Comparison of ENCODE assay signal across 38 cellular contexts in the genomic region with DNA sequence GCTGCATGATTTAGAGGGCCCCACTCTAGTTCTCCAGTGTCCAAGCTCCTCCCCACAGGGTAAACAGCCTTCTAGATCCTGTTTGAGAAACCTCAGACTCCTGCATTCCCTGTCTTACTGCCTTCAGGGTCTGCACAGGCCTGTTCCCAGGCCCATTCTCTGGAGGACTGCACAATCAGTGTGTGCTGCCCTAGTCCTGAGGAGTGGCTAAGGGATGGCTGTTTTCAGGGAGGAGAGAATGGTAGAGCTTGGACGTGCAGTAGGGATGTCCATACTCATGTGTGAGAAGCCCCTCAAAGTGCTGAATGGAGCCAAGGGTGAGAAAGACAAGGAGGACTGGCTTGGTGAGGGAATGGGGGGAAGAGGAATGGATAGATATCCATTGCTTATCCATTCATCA.
"Had no signal": no experiment of that assay in that cellular context is flagged by ENCODE, and none has a peak within 500 bp of the region (broad histone marks: within the 10 kb centered on the region; RNA-seq: fewer than 3 reads in every experiment).

No MANE protein-coding gene starts in this region.

- ATAC-seq: activated CD4-positive, alpha-beta T cell treated with anti-CD3 and anti-CD28 coated beads for 36 hours; activated CD4-positive, CD25-positive, alpha-beta regulatory T cell treated with anti-CD3 and anti-CD28 coated beads, Interleukin-2, amount 50 U/mL, for 24 hours; activated CD8-positive, alpha-beta memory T cell treated with anti-CD3 and anti-CD28 coated beads, Interleukin-2, amount 10 ng/mL, durations not matched to agents 7 days and 5 days; activated CD8-positive, alpha-beta T cell treated with anti-CD3 and anti-CD28 coated beads, Interleukin-2, amount 10 ng/mL, durations not matched to agents 7 days and 5 days; activated naive CD8-positive, alpha-beta T cell treated with anti-CD3 and anti-CD28 coated beads, Interleukin-2, amount 50 U/mL, for 24 hours; WTC11 had no signal

- H3K9me3 Mint-ChIP-seq: activated CD4-positive, alpha-beta memory T cell treated with anti-CD3 and anti-CD28 coated beads, Interleukin-2, amount 10 ng/mL, durations not matched to agents 7 days and 5 days had no signal

- DNase-seq: activated CD4-positive, alpha-beta memory T cell treated with anti-CD3 and anti-CD28 coated beads, Interleukin-2, amount 10 ng/mL, durations not matched to agents 7 days and 5 days; activated CD4-positive, alpha-beta T cell treated with anti-CD3 and anti-CD28 coated beads for 1 hour; activated CD4-positive, alpha-beta T cell treated with anti-CD3 and anti-CD28 coated beads for 36 hours; activated CD4-positive, alpha-beta T cell treated with anti-CD3 and anti-CD28 coated beads for 48 hours; activated CD4-positive, alpha-beta T cell treated with anti-CD3 and anti-CD28 coated beads, Interleukin-2, amount 10 ng/mL, durations not matched to agents 7 days and 5 days; activated CD4-positive, alpha-beta T cell treated with anti-CD3 and anti-CD28 coated beads, Interleukin-2, amount 50 U/mL, for 48 hours; activated CD4-positive, CD25-positive, alpha-beta regulatory T cell; activated CD8-positive, alpha-beta memory T cell treated with anti-CD3 and anti-CD28 coated beads for 24 hours; activated CD8-positive, alpha-beta memory T cell treated with anti-CD3 and anti-CD28 coated beads, Interleukin-2, amount 10 ng/mL, durations not matched to agents 7 days and 5 days; activated CD8-positive, alpha-beta memory T cell treated with anti-CD3 and anti-CD28 coated beads, Interleukin-2, amount 50 U/mL, for 48 hours; activated CD8-positive, alpha-beta T cell treated with anti-CD3 and anti-CD28 coated beads, Interleukin-2, amount 10 ng/mL, durations not matched to agents 7 days and 5 days; activated effector memory CD4-positive, alpha-beta T cell treated with Interleukin-2 at 50 U/mL for 16 hours; activated gamma-delta T cell; activated naive CD4-positive, alpha-beta T cell treated with anti-CD3 and anti-CD28 coated beads, Interleukin-2, amount 10 ng/mL, durations not matched to agents 7 days and 5 days; activated naive CD4-positive, alpha-beta T cell treated with Interleukin-2 at 50 U/mL for 16 hours; activated naive CD8-positive, alpha-beta T cell treated with anti-CD3 and anti-CD28 coated beads, Interleukin-2, amount 10 ng/mL, durations not matched to agents 7 days and 5 days; activated naive CD8-positive, alpha-beta T cell treated with anti-CD3 and anti-CD28 coated beads, Interleukin-2, amount 50 U/mL, for 24 hours; activated T-cell treated with anti-CD3 and anti-CD28 coated beads, Interleukin-2, amount 50 U/mL, for 24 hours; activated T-cell treated with anti-CD3 and anti-CD28 coated beads, Interleukin-2, amount 50 U/mL, for 48 hours; amygdala; anterior cingulate cortex; caudate nucleus; cerebellar nuclear complex; T-helper 1 cell; T-helper 2 cell; T-helper 9 cell; WERI-Rb-1 had no signal

- H3K4me1 Mint-ChIP-seq: activated CD4-positive, alpha-beta memory T cell treated with anti-CD3 and anti-CD28 coated beads, Interleukin-2, amount 10 ng/mL, durations not matched to agents 7 days and 5 days; activated CD4-positive, alpha-beta T cell treated with anti-CD3 and anti-CD28 coated beads for 36 hours; activated CD4-positive, alpha-beta T cell treated with anti-CD3 and anti-CD28 coated beads, Interleukin-2, amount 10 ng/mL, durations not matched to agents 7 days and 5 days; activated CD8-positive, alpha-beta memory T cell treated with anti-CD3 and anti-CD28 coated beads, Interleukin-2, amount 10 ng/mL, durations not matched to agents 7 days and 5 days; activated naive CD4-positive, alpha-beta T cell treated with anti-CD3 and anti-CD28 coated beads, Interleukin-2, amount 10 ng/mL, durations not matched to agents 7 days and 5 days; activated naive CD4-positive, alpha-beta T cell treated with anti-CD3 and anti-CD28 coated beads, Interleukin-2, amount 50 U/mL, for 24 hours; activated naive CD8-positive, alpha-beta T cell treated with anti-CD3 and anti-CD28 coated beads, Interleukin-2, amount 10 ng/mL, durations not matched to agents 7 days and 5 days; activated naive CD8-positive, alpha-beta T cell treated with anti-CD3 and anti-CD28 coated beads, Interleukin-2, amount 50 U/mL, for 24 hours; brain; central memory CD8-positive, alpha-beta T cell; WTC11 had no signal

- H3K27ac ChIP-seq: ascending aorta, cardiac muscle cell, WERI-Rb-1 had no signal

- H3K27me3 ChIP-seq: ascending aorta, cardiac muscle cell had no signal

- H3K4me3 ChIP-seq: ascending aorta, cardiac muscle cell had no signal

- H3K27me3 Mint-ChIP-seq: activated CD4-positive, alpha-beta memory T cell treated with anti-CD3 and anti-CD28 coated beads, Interleukin-2, amount 10 ng/mL, durations not matched to agents 7 days and 5 days; activated CD4-positive, alpha-beta T cell treated with anti-CD3 and anti-CD28 coated beads for 36 hours; activated CD4-positive, alpha-beta T cell treated with anti-CD3 and anti-CD28 coated beads, Interleukin-2, amount 10 ng/mL, durations not matched to agents 7 days and 5 days; activated CD8-positive, alpha-beta memory T cell treated with anti-CD3 and anti-CD28 coated beads, Interleukin-2, amount 10 ng/mL, durations not matched to agents 7 days and 5 days; activated naive CD4-positive, alpha-beta T cell treated with anti-CD3 and anti-CD28 coated beads, Interleukin-2, amount 10 ng/mL, durations not matched to agents 7 days and 5 days; activated naive CD8-positive, alpha-beta T cell; activated naive CD8-positive, alpha-beta T cell treated with anti-CD3 and anti-CD28 coated beads, Interleukin-2, amount 10 ng/mL, durations not matched to agents 7 days and 5 days; activated naive CD8-positive, alpha-beta T cell treated with anti-CD3 and anti-CD28 coated beads, Interleukin-2, amount 50 U/mL, for 24 hours; activated T-cell treated with anti-CD3 and anti-CD28 coated beads, Interleukin-2, amount 50 U/mL, for 24 hours; central memory CD8-positive, alpha-beta T cell had no signal

- H3K4me1 ChIP-seq: ascending aorta had no signal

- H3K27ac Mint-ChIP-seq: activated CD4-positive, alpha-beta memory T cell treated with anti-CD3 and anti-CD28 coated beads, Interleukin-2, amount 10 ng/mL, durations not matched to agents 7 days and 5 days; activated CD4-positive, alpha-beta T cell treated with anti-CD3 and anti-CD28 coated beads for 36 hours; activated CD4-positive, alpha-beta T cell treated with anti-CD3 and anti-CD28 coated beads, Interleukin-2, amount 10 ng/mL, durations not matched to agents 7 days and 5 days; activated CD8-positive, alpha-beta memory T cell treated with anti-CD3 and anti-CD28 coated beads, Interleukin-2, amount 10 ng/mL, durations not matched to agents 7 days and 5 days; activated CD8-positive, alpha-beta T cell treated with anti-CD3 and anti-CD28 coated beads, Interleukin-2, amount 10 ng/mL, durations not matched to agents 7 days and 5 days; activated naive CD4-positive, alpha-beta T cell treated with anti-CD3 and anti-CD28 coated beads, Interleukin-2, amount 10 ng/mL, durations not matched to agents 7 days and 5 days; activated naive CD4-positive, alpha-beta T cell treated with anti-CD3 and anti-CD28 coated beads, Interleukin-2, amount 50 U/mL, for 24 hours; activated naive CD8-positive, alpha-beta T cell; activated naive CD8-positive, alpha-beta T cell treated with anti-CD3 and anti-CD28 coated beads, Interleukin-2, amount 10 ng/mL, durations not matched to agents 7 days and 5 days; activated naive CD8-positive, alpha-beta T cell treated with anti-CD3 and anti-CD28 coated beads, Interleukin-2, amount 50 U/mL, for 24 hours; activated T-cell treated with anti-CD3 and anti-CD28 coated beads, Interleukin-2, amount 50 U/mL, for 24 hours; activated T-helper 2 cell treated with anti-CD3 and anti-CD28 coated beads, Interferon-gamma antibody, Interleukin-2, Interleukin-4, amounts not matched to agents 10 μg/mL and 5 μg/mL and 100 μg/mL, durations not matched to agents 14 hours and 24 hours and 36 hours; brain; T-helper 1 cell treated with Interleukin-12 subunit alpha and Interleukin-12 subunit beta and Interleukin-4 antibody, amounts not matched to agents 30 μg/mL and 1 μg/mL, for 36 hours; T-helper 2 cell treated with Interferon-gamma antibody and Interleukin-4, amounts not matched to agents 5 μg/mL and 100 μg/mL, for 36 hours; WTC11 had no signal

- H3K4me3 Mint-ChIP-seq: activated CD4-positive, alpha-beta memory T cell treated with anti-CD3 and anti-CD28 coated beads, Interleukin-2, amount 10 ng/mL, durations not matched to agents 7 days and 5 days; activated CD4-positive, alpha-beta T cell treated with anti-CD3 and anti-CD28 coated beads for 36 hours; activated CD4-positive, alpha-beta T cell treated with anti-CD3 and anti-CD28 coated beads, Interleukin-2, amount 10 ng/mL, durations not matched to agents 7 days and 5 days; activated CD8-positive, alpha-beta memory T cell treated with anti-CD3 and anti-CD28 coated beads, Interleukin-2, amount 10 ng/mL, durations not matched to agents 7 days and 5 days; activated CD8-positive, alpha-beta T cell treated with anti-CD3 and anti-CD28 coated beads, Interleukin-2, amount 10 ng/mL, durations not matched to agents 7 days and 5 days; activated naive CD4-positive, alpha-beta T cell treated with anti-CD3 and anti-CD28 coated beads, Interleukin-2, amount 10 ng/mL, durations not matched to agents 7 days and 5 days; activated naive CD4-positive, alpha-beta T cell treated with anti-CD3 and anti-CD28 coated beads, Interleukin-2, amount 50 U/mL, for 24 hours; activated naive CD8-positive, alpha-beta T cell; activated naive CD8-positive, alpha-beta T cell treated with anti-CD3 and anti-CD28 coated beads, Interleukin-2, amount 10 ng/mL, durations not matched to agents 7 days and 5 days; activated naive CD8-positive, alpha-beta T cell treated with anti-CD3 and anti-CD28 coated beads, Interleukin-2, amount 50 U/mL, for 24 hours; activated T-cell treated with anti-CD3 and anti-CD28 coated beads, Interleukin-2, amount 50 U/mL, for 24 hours; brain; central memory CD8-positive, alpha-beta T cell; T-helper 1 cell treated with Interleukin-12 subunit alpha and Interleukin-12 subunit beta and Interleukin-4 antibody, amounts not matched to agents 30 μg/mL and 1 μg/mL, for 36 hours; T-helper 2 cell treated with Interferon-gamma antibody and Interleukin-4, amounts not matched to agents 5 μg/mL and 100 μg/mL, for 36 hours; WTC11 had no signal

- H3K36me3 Mint-ChIP-seq: activated CD8-positive, alpha-beta memory T cell treated with anti-CD3 and anti-CD28 coated beads, Interleukin-2, amount 10 ng/mL, durations not matched to agents 7 days and 5 days; activated naive CD4-positive, alpha-beta T cell treated with anti-CD3 and anti-CD28 coated beads, Interleukin-2, amount 10 ng/mL, durations not matched to agents 7 days and 5 days; activated naive CD8-positive, alpha-beta T cell treated with anti-CD3 and anti-CD28 coated beads, Interleukin-2, amount 10 ng/mL, durations not matched to agents 7 days and 5 days had no signal

- H3K36me3 ChIP-seq: ascending aorta, cardiac muscle cell, WERI-Rb-1 had no signal
